ENCODE assay signal across 1 cellular context in the genomic region with DNA sequence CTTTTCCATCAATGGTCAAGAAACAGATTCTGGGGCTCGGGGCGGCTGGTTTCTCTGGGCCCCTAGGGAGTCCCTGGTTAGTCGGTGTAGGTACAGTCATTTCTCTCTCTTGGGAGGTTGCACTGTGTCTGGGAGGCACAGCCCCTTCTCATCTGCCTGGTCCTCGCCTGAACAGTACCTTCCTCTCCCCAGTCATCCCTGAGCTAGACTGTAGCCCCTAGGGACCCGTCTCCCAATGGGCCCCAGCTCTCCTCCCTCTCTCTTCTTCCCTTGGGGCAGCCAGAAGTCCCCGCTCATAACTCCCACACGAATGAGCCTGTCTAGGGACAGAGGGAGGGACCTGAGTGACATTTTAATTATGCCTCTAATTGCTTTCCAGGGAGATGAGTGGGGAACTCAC.
TF ChIP-seq lines count a peak whose summit lies in the region.

No MANE protein-coding gene starts in this region.

TF ChIP-seq in WTC11, 78 proteins besides CTCF, POLR2A, EP300 and RAD21 (continued from another document):
- no peak for TF ChIP-seq GTF2I (CRISPR knock-in tag; conservative IDR thresholded peaks at IDR 0.05)
- no peak for TF ChIP-seq MYBL2 (CRISPR knock-in tag; IDR thresholded peaks at IDR 0.05)
TF ChIP-seq in WTC11: peak in this region for 0.
